In the genomic region with DNA sequence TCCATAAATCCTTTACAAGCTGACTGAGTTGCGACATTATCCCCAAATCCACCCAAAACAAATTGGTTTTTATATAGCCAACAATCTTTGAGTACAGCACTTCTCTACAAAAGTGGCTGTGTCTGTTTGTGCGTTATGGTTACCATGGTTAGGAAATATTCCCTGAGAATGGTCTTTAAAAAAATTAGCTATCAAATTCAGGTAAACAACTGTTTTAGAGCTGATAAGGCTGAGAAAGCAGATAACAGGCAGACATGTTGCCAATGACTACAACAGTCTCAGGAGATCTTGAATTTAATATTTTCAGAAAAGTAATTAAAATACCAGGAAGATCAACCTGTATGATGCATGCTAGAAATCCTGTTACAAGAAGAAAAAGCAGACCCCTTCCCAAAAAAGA, we compare ENCODE assay signal across 22 cellular contexts.
"Had no signal": no experiment of that assay in that cellular context is flagged by ENCODE, and none has a peak within 500 bp of the region (broad histone marks: within the 10 kb centered on the region; RNA-seq: fewer than 3 reads in every experiment).

No MANE protein-coding gene starts in this region.

- H3K4me3 ChIP-seq: ascending aorta, SK-N-MC had no signal

- H3K36me3 ChIP-seq: ascending aorta had no signal

- H3K4me1 ChIP-seq: ascending aorta had no signal

- H3K27me3 ChIP-seq: ascending aorta had no signal

- H3K9me3 ChIP-seq: ascending aorta had no signal

- H3K27ac ChIP-seq: ascending aorta, SK-N-MC had no signal

- ATAC-seq: activated CD8-positive, alpha-beta memory T cell treated with anti-CD3 and anti-CD28 coated beads, Interleukin-2, amount 10 ng/mL, durations not matched to agents 7 days and 5 days; Panc1; Right ventricle myocardium inferior; T-cell; WTC11 had no signal

- DNase-seq: activated CD4-positive, alpha-beta T cell treated with anti-CD3 and anti-CD28 coated beads for 48 hours; activated CD4-positive, alpha-beta T cell treated with anti-CD3 and anti-CD28 coated beads, Interleukin-2, amount 50 U/mL, for 4 hours; activated CD4-positive, CD25-positive, alpha-beta regulatory T cell treated with anti-CD3 and anti-CD28 coated beads, Interleukin-2, amount 50 U/mL, for 72 hours; activated CD8-positive, alpha-beta memory T cell treated with anti-CD3 and anti-CD28 coated beads, Interleukin-2, amount 10 ng/mL, durations not matched to agents 7 days and 5 days; activated effector memory CD4-positive, alpha-beta T cell treated with Interleukin-2 at 50 U/mL for 16 hours; activated naive CD4-positive, alpha-beta T cell; activated T-cell treated with anti-CD3 and anti-CD28 coated beads, Interleukin-2, amount 50 U/mL, for 24 hours; amniotic stem cell; KG1; NCI-H1048; NCI-H2081; NCI-H2171; NCI-H2227 treated with DMSO at 0.1 percent for 48 hours; NCI-H526 treated with DMSO at 0.1 percent for 48 hours; NCI-H82; RPMI8226; T-cell had no signal
